15 cellular contexts compared by ENCODE assay signal in the genomic region with DNA sequence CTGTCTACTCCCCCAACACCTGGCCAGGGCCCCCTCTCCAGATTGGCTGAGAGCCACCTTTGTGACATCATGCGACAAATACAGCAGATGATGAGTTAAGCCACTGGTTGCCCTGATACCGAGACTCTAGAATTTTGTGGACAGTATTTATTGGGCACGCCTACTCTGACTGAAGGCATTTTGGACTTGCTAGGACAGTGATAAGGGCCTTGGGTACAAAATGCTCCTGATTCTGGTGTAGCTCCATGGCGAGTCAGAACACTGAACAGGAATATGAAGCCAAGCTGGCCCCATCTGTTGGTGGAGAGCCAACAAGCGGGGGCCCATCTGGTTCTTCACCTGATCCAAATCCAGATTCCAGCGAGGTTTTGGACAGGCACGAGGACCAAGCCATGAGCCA. TPM values are rescaled to one million over a fixed set of nuclear protein-coding genes. Genes with fewer than 3 reads are reported as not detected.
"Had no signal": no experiment of that assay in that cellular context is flagged by ENCODE, and none has a peak within 500 bp of the region (broad histone marks: within the 10 kb centered on the region; RNA-seq: fewer than 3 reads in every experiment).

A gene with protein sequence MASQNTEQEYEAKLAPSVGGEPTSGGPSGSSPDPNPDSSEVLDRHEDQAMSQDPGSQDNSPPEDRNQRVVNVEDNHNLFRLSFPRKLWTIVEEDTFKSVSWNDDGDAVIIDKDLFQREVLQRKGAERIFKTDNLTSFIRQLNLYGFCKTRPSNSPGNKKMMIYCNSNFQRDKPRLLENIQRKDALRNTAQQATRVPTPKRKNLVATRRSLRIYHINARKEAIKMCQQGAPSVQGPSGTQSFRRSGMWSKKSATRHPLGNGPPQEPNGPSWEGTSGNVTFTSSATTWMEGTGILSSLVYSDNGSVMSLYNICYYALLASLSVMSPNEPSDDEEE (plus strand): TSS at position 174 of the 400 bp plus-strand sequence. CDS start 72 bp downstream, at position 246.

RNA-seq across cellular contexts. Expression of the gene that starts here (rescaled TPM):
- total RNA-seq: activated B cell treated with CpG ODN at 0.5 μM for 24 hours; activated CD4-positive, alpha-beta memory T cell treated with anti-CD3 and anti-CD28 coated beads for 36 hours; activated CD8-positive, alpha-beta T cell treated with anti-CD3 and anti-CD28 coated beads, Interleukin-2, amount 10 ng/mL, durations not matched to agents 7 days and 5 days; activated naive CD4-positive, alpha-beta T cell treated with anti-CD3 and anti-CD28 coated beads for 36 hours; activated naive CD4-positive, alpha-beta T cell treated with anti-CD3 and anti-CD28 coated beads, Interleukin-2, amount 50 U/mL, for 72 hours; activated naive CD8-positive, alpha-beta T cell treated with anti-CD3 and anti-CD28 coated beads for 36 hours; activated T-cell treated with anti-CD3 and anti-CD28 coated beads, Interleukin-2, amount 50 U/mL, for 4 hours; activated T-cell treated with anti-CD3 and anti-CD28 coated beads, Interleukin-2, amount 50 U/mL, for 72 hours; ascending aorta; body of pancreas; breast epithelium; cerebellum; colonic mucosa; T-helper 17 cell; T-helper 2 cell treated with Interferon-gamma antibody and Interleukin-4, amounts not matched to agents 100 ng/mL and 5 ng/mL, for 36 hours had no signal
